ENCODE assay signal across 24 cellular contexts in the genomic region with DNA sequence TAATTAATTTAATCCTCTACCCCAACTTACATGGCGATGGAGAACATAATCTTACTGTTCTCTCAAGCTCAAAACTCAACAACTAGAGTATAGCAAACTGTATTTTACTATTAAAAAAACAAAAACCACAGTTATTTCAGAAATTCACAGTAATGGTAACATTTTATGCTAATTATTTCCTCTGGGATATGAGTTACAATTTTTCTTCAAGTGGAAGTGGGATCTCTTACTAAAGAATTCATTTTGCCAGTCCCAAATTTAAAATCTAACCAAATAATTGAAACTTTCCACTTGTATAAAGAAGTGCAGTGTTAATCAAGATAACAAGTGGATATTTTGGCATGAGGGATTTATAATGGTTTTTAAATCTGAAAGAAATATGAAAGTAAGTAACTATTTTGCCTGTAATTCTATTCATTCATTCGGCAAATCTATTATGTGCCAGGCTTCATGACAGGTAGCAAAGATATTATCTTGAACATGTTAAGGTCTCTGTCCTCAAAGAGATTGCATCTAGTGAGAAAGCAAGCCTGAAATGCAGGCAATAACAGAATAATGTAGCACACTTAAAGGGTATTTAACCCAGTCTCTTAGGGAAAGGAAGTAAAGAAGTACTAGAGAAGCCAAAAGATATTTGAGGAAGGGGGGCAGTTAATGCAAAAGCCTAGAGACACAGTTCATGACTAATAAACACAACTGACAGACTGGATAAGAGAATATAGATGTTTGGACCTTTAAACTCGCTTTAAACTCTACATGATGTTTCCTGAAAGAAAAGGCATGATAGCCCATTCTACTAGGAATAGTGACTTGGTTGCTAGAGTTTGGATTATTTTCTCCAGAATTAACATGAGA. TPM values are rescaled to one million over a fixed set of nuclear protein-coding genes. Genes with fewer than 3 reads are reported as not detected.
DNase-seq lines count a peak whose midpoint lies in the region; ATAC-seq and TF ChIP-seq lines count a peak whose summit lies in the region.
"Had no signal": no experiment of that assay in that cellular context is flagged by ENCODE, and none has a peak within 500 bp of the region (broad histone marks: within the 10 kb centered on the region; RNA-seq: fewer than 3 reads in every experiment).

No MANE protein-coding gene starts in this region.

- peaks cover 53 to 55% of the 10 kb centered on the region in 2 experiments for H3K4me1 ChIP-seq in neutrophil (ENCODE audit: control insufficient read depth in 1 of 2, insufficient read depth in 1 of 2, low read depth in 1 of 2, low read length in 1 of 2)

- H3K27me3 Mint-ChIP-seq in IgD-negative memory B cell (peaks cover 2% of the 10 kb centered on the region), activated B cell treated with CpG ODN at 0.5 μM for 24 hours (no peaks in the 10 kb centered on the region)
- H3K27me3 Mint-ChIP-seq: activated CD8-positive, alpha-beta T cell treated with anti-CD3 and anti-CD28 coated beads for 36 hours; CD8-positive, alpha-beta memory T cell; naive thymus-derived CD8-positive, alpha-beta T cell; stimulated activated naive CD8-positive, alpha-beta T cell treated with anti-CD3 and anti-CD28 coated beads, Interleukin-15, amount 100 ng/mL, for 72 hours had no signal

- intact Hi-C loops in activated B cell treated with CpG ODN at 0.5 μM for 24 hours (cut with micrococcal nuclease) = no loop called here

- no peak for ATAC-seq in activated B cell treated with CpG ODN at 0.5 μM for 24 hours (ENCODE audit: low read depth)
- no peak for ATAC-seq in GM18502 (IDR thresholded peaks at IDR 0.05; ENCODE audit: poor library complexity, unreplicated experiment)
- ATAC-seq: activated CD8-positive, alpha-beta T cell treated with anti-CD3 and anti-CD28 coated beads for 36 hours; gastroesophageal sphincter; HCT116; naive thymus-derived CD8-positive, alpha-beta T cell; psoas muscle; stimulated activated naive CD8-positive, alpha-beta T cell treated with anti-CD3 and anti-CD28 coated beads, Interleukin-15, amount 100 ng/mL, for 72 hours had no signal

- H3K27ac ChIP-seq in neutrophil = peak overlapping the region; percentile 76
- H3K27ac ChIP-seq: gastroesophageal sphincter, psoas muscle, transverse colon had no signal

- CTCF ChIA-PET in activated B cell treated with CpG ODN at 0.5 μM for 24 hours (lab: Charles Lee) = no interaction called here

- POLR2A ChIA-PET in activated B cell treated with CpG ODN at 0.5 μM for 24 hours (lab: Charles Lee) = interaction anchor here (0.9 to 1.5 kb wide), 4 partner anchors 28 to 44 kb away, joined by 3 to 6 read pairs (median 3); partner anchors contain the start of gene TAOK3

- H3K9me3 ChIP-seq in neutrophil = no peaks in the 10 kb centered on the region
- H3K9me3 ChIP-seq: gastroesophageal sphincter, psoas muscle, transverse colon had no signal

- H3K36me3 Mint-ChIP-seq in IgD-negative memory B cell (peaks cover 8% of the 10 kb centered on the region), activated B cell treated with CpG ODN at 0.5 μM for 24 hours (ENCODE audit: low read depth) (peaks cover 14% of the 10 kb centered on the region)

- no peaks in the 10 kb centered on the region for H3K36me3 ChIP-seq in neutrophil
- H3K36me3 ChIP-seq: gastroesophageal sphincter, transverse colon had no signal

- no peak overlapping the region for H3K4me3 ChIP-seq in neutrophil (ENCODE audit: low read depth in 1 of 2, low read length in 1 of 2)
- H3K4me3 ChIP-seq: gastroesophageal sphincter, psoas muscle, transverse colon had no signal

- H3K9me3 Mint-ChIP-seq in IgD-negative memory B cell (no peaks in the 10 kb centered on the region), activated B cell treated with CpG ODN at 0.5 μM for 24 hours (no peaks in the 10 kb centered on the region)
- H3K9me3 Mint-ChIP-seq: activated CD8-positive, alpha-beta T cell treated with anti-CD3 and anti-CD28 coated beads for 36 hours; CD8-positive, alpha-beta memory T cell; naive thymus-derived CD8-positive, alpha-beta T cell; stimulated activated naive CD8-positive, alpha-beta T cell treated with anti-CD3 and anti-CD28 coated beads, Interleukin-15, amount 100 ng/mL, for 72 hours; T-helper 2 cell treated with Interferon-gamma antibody and Interleukin-4, amounts not matched to agents 5 μg/mL and 100 μg/mL, for 36 hours had no signal

- peak overlapping the region in 1 of 4 donors; percentile 98 for H3K4me3 Mint-ChIP-seq in IgD-negative memory B cell
- no peak overlapping the region for H3K4me3 Mint-ChIP-seq in activated B cell treated with CpG ODN at 0.5 μM for 24 hours
- H3K4me3 Mint-ChIP-seq: activated CD8-positive, alpha-beta T cell treated with anti-CD3 and anti-CD28 coated beads for 36 hours; CD8-positive, alpha-beta memory T cell; stimulated activated naive CD8-positive, alpha-beta T cell treated with anti-CD3 and anti-CD28 coated beads, Interleukin-15, amount 100 ng/mL, for 72 hours; T-helper 2 cell treated with Interferon-gamma antibody and Interleukin-4, amounts not matched to agents 5 μg/mL and 100 μg/mL, for 36 hours had no signal

- peaks cover 37 to 50% (median 43%) of the 10 kb centered on the region in 3 donors for H3K4me1 Mint-ChIP-seq in IgD-negative memory B cell
- peaks cover 68% of the 10 kb centered on the region for H3K4me1 Mint-ChIP-seq in activated B cell treated with CpG ODN at 0.5 μM for 24 hours

- DNase-seq in ELR (ENCODE audit: low read depth) (peak; percentile 34), activated B cell treated with CpG ODN at 0.5 μM for 24 hours (no peak), DMS 273 (lab: John Stamatoyannopoulos, UW; ENCODE audit: unreplicated experiment) (no peak), iPS-NIHi7 (ENCODE audit: extremely low spot score) (no peak)
- DNase-seq: activated CD8-positive, alpha-beta T cell treated with anti-CD3 and anti-CD28 coated beads for 36 hours; activated naive CD4-positive, alpha-beta T cell; CD8-positive, alpha-beta memory T cell; DMS79 treated with DMSO at 0.1 percent for 48 hours; kidney glomerular epithelial cell; naive thymus-derived CD8-positive, alpha-beta T cell; NCI-H187; NCI-H82; psoas muscle; SHP77; small intestine; stimulated activated CD4-positive, alpha-beta T cell treated with anti-CD3 and anti-CD28 coated beads, Interleukin-4, amount 100 ng/mL, for 1 hour; stimulated activated naive CD8-positive, alpha-beta T cell treated with anti-CD3 and anti-CD28 coated beads, Interleukin-15, amount 100 ng/mL, for 72 hours; transverse colon had no signal

- H3K27ac Mint-ChIP-seq in IgD-negative memory B cell (peak overlapping the region in 2 of 3 donors; percentile 21 to 40), activated B cell treated with CpG ODN at 0.5 μM for 24 hours (peak overlapping the region; percentile 61)
- H3K27ac Mint-ChIP-seq: activated CD8-positive, alpha-beta T cell treated with anti-CD3 and anti-CD28 coated beads for 36 hours; stimulated activated naive CD8-positive, alpha-beta T cell treated with anti-CD3 and anti-CD28 coated beads, Interleukin-15, amount 100 ng/mL, for 72 hours; T-helper 2 cell treated with Interferon-gamma antibody and Interleukin-4, amounts not matched to agents 5 μg/mL and 100 μg/mL, for 36 hours had no signal

- no peaks in the 10 kb centered on the region for H3K27me3 ChIP-seq in neutrophil
- H3K27me3 ChIP-seq: gastroesophageal sphincter, transverse colon had no signal

- TF ChIP-seq CTCF in activated B cell treated with CpG ODN at 0.5 μM for 24 hours (IDR thresholded peaks at IDR 0.05) (no peak), neutrophil (IDR thresholded peaks at IDR 0.05) (no peak)

RNA-seq across cellular contexts. Expression of gene TAOK3, which starts 44.0 kb away (rescaled TPM):
- 107 TPM for polyA plus RNA-seq in IgD-negative memory B cell
- 76.3 and 86.9 TPM in 2 replicates for total RNA-seq in activated B cell treated with CpG ODN at 0.5 μM for 24 hours

RNA-seq across cellular contexts. Expression of gene SUDS3, which starts 47.6 kb away (rescaled TPM):
- 17.8 TPM for polyA plus RNA-seq in IgD-negative memory B cell
- 31.1 and 33.7 TPM in 2 replicates for total RNA-seq in activated B cell treated with CpG ODN at 0.5 μM for 24 hours
